In genomic region chr10:103439776-103440175, GRCh38 we compare ENCODE assay signal across 1 cellular context.
TF ChIP-seq lines count a peak whose summit lies in the region.

No MANE protein-coding gene starts in this region.

TF ChIP-seq in K562, 482 proteins besides CTCF, POLR2A, EP300 and RAD21:
- TF ChIP-seq ZNF431 (CRISPR knock-in tag; IDR thresholded peaks at IDR 0.05) (no peak), TFAM (CRISPR knock-in tag; conservative IDR thresholded peaks at IDR 0.05) (no peak), HNRNPLL (IDR thresholded peaks at IDR 0.05; ENCODE audit: low read depth, low read length, poor library complexity, severe bottlenecking) (no peak), NUFIP1 (IDR thresholded peaks at IDR 0.05; ENCODE audit: partially characterized antibody) (no peak)
